22 cellular contexts compared by ENCODE assay signal in the genomic region with DNA sequence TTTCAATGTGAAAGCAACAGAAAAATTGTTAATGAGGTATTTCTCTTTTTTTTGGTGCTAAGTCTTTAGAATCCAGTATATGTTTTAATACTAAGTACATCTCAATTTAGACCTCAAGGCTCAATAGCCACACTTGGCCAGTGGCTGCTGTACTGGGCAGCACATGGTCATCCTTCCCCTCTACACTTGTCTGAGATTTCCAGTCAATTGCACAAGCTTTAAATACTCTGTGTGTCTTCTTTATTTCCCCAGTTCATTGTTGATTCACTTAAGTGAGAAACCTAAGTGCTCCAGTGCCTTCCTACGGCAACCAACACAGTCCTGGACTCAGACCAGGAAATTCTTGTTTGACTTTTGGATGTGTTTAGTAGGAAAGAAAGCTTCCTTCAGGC.
DNase-seq lines count a peak whose midpoint lies in the region; TF ChIP-seq lines count a peak whose summit lies in the region.
"Had no signal": no experiment of that assay in that cellular context is flagged by ENCODE, and none has a peak within 500 bp of the region (broad histone marks: within the 10 kb centered on the region; RNA-seq: fewer than 3 reads in every experiment).

No MANE protein-coding gene starts in this region.

- H3K27ac Mint-ChIP-seq in T-helper 1 cell treated with Interleukin-12 subunit alpha and Interleukin-12 subunit beta and Interleukin-4 antibody, amounts not matched to agents 30 μg/mL and 1 μg/mL, for 36 hours = peak overlapping the region; percentile 81
- peak overlapping the region; percentile 47 for H3K27ac Mint-ChIP-seq in activated CD4-positive, alpha-beta memory T cell treated with anti-CD3 and anti-CD28 coated beads for 36 hours

- H3K4me1 Mint-ChIP-seq in T-helper 1 cell treated with Interleukin-12 subunit alpha and Interleukin-12 subunit beta and Interleukin-4 antibody, amounts not matched to agents 30 μg/mL and 1 μg/mL, for 36 hours (ENCODE audit: low read depth) = peaks cover 25% of the 10 kb centered on the region
- peaks cover 28% of the 10 kb centered on the region for H3K4me1 Mint-ChIP-seq in activated CD4-positive, alpha-beta memory T cell treated with anti-CD3 and anti-CD28 coated beads for 36 hours (ENCODE audit: low read depth)

- POLR2A ChIA-PET in activated CD4-positive, alpha-beta memory T cell treated with anti-CD3 and anti-CD28 coated beads for 36 hours (lab: Charles Lee) = interaction anchor here (1.5 kb wide), 1 partner anchor 11 kb away, joined by 4 read pairs; no protein-coding TSS in a partner anchor

- intact Hi-C loops in activated CD4-positive, alpha-beta memory T cell treated with anti-CD3 and anti-CD28 coated beads for 36 hours (cut with micrococcal nuclease) = loop anchor here (5.0 kb wide), 1 partner anchor 42 kb away; no protein-coding TSS in a partner anchor

- TF ChIP-seq CTCF in fibroblast of the aortic adventitia (IDR thresholded peaks at IDR 0.05; ENCODE audit: insufficient read depth, low read length) = no peak

- peak overlapping the region; percentile 36 for H3K4me3 Mint-ChIP-seq in T-helper 1 cell treated with Interleukin-12 subunit alpha and Interleukin-12 subunit beta and Interleukin-4 antibody, amounts not matched to agents 30 μg/mL and 1 μg/mL, for 36 hours
- H3K4me3 Mint-ChIP-seq in activated CD4-positive, alpha-beta memory T cell treated with anti-CD3 and anti-CD28 coated beads for 36 hours = no peak overlapping the region
- H3K4me3 Mint-ChIP-seq: immature natural killer cell had no signal

- CTCF ChIA-PET in activated CD4-positive, alpha-beta memory T cell treated with anti-CD3 and anti-CD28 coated beads for 36 hours (lab: Charles Lee) = interaction anchor here (0.5 to 5.6 kb wide), 22 partner anchors 9 to 478 kb away, joined by 3 to 55 read pairs (median 6); no protein-coding TSS in a partner anchor

- H3K36me3 Mint-ChIP-seq in T-helper 1 cell treated with Interleukin-12 subunit alpha and Interleukin-12 subunit beta and Interleukin-4 antibody, amounts not matched to agents 30 μg/mL and 1 μg/mL, for 36 hours (ENCODE audit: low read depth) = peaks cover 2% of the 10 kb centered on the region
- no peaks in the 10 kb centered on the region for H3K36me3 Mint-ChIP-seq in activated CD4-positive, alpha-beta memory T cell treated with anti-CD3 and anti-CD28 coated beads for 36 hours
- H3K36me3 Mint-ChIP-seq: immature natural killer cell had no signal

- no peaks in the 10 kb centered on the region for H3K9me3 Mint-ChIP-seq in T-helper 1 cell treated with Interleukin-12 subunit alpha and Interleukin-12 subunit beta and Interleukin-4 antibody, amounts not matched to agents 30 μg/mL and 1 μg/mL, for 36 hours
- H3K9me3 Mint-ChIP-seq in activated CD4-positive, alpha-beta memory T cell treated with anti-CD3 and anti-CD28 coated beads for 36 hours = no peaks in the 10 kb centered on the region
- H3K9me3 Mint-ChIP-seq: immature natural killer cell had no signal

- H3K4me3 ChIP-seq in fibroblast of the aortic adventitia (ENCODE audit: low read depth, low read length) = no peak overlapping the region
- H3K4me3 ChIP-seq: cardiac muscle cell, gastroesophageal sphincter, PC-9, skin epidermis, vagina had no signal

- H3K27me3 Mint-ChIP-seq in T-helper 1 cell treated with Interleukin-12 subunit alpha and Interleukin-12 subunit beta and Interleukin-4 antibody, amounts not matched to agents 30 μg/mL and 1 μg/mL, for 36 hours (ENCODE audit: low read depth) = no peaks in the 10 kb centered on the region
- no peaks in the 10 kb centered on the region for H3K27me3 Mint-ChIP-seq in activated CD4-positive, alpha-beta memory T cell treated with anti-CD3 and anti-CD28 coated beads for 36 hours

- no peak for DNase-seq in T-helper 1 cell
- peak; percentile 14 for DNase-seq in GM04503 (ENCODE audit: low read depth)
- DNase-seq in activated CD4-positive, alpha-beta memory T cell treated with anti-CD3 and anti-CD28 coated beads for 36 hours = no peak
- peak; percentile 46 for DNase-seq in fibroblast of the aortic adventitia (ENCODE audit: low read depth)
- no peak for DNase-seq in activated CD4-positive, CD25-positive, alpha-beta regulatory T cell treated with anti-CD3 and anti-CD28 coated beads, Interleukin-2, amount 50 U/mL, for 72 hours
- DNase-seq in NCI-H2171 (lab: John Stamatoyannopoulos, UW) = no peak
- no peak for DNase-seq in ureter (ENCODE audit: low spot score)
- DNase-seq: activated CD4-positive, CD25-positive, alpha-beta regulatory T cell; COR-L47; GDM1; immature natural killer cell; mesendoderm; NCI-H1417 treated with DMSO at 0.1 percent for 48 hours; NCI-H446; nucleus accumbens; PC-9; stimulated activated naive CD4-positive, alpha-beta T cell had no signal

Comparison
In these comparisons a context has a peak if more than half of its experiments do, and no peak if none do; other contexts are left out.
1. DNase-seq: peak in GM04503 (single experiment) and fibroblast of the aortic adventitia (single experiment); none in T-helper 1 cell (0 of 5), activated CD4-positive, alpha-beta memory T cell treated with anti-CD3 and anti-CD28 coated beads for 36 hours (single experiment), activated CD4-positive, CD25-positive, alpha-beta regulatory T cell treated with anti-CD3 and anti-CD28 coated beads, Interleukin-2, amount 50 U/mL, for 72 hours (single experiment), NCI-H2171 (single experiment) and ureter (single experiment).